In the genomic region with DNA sequence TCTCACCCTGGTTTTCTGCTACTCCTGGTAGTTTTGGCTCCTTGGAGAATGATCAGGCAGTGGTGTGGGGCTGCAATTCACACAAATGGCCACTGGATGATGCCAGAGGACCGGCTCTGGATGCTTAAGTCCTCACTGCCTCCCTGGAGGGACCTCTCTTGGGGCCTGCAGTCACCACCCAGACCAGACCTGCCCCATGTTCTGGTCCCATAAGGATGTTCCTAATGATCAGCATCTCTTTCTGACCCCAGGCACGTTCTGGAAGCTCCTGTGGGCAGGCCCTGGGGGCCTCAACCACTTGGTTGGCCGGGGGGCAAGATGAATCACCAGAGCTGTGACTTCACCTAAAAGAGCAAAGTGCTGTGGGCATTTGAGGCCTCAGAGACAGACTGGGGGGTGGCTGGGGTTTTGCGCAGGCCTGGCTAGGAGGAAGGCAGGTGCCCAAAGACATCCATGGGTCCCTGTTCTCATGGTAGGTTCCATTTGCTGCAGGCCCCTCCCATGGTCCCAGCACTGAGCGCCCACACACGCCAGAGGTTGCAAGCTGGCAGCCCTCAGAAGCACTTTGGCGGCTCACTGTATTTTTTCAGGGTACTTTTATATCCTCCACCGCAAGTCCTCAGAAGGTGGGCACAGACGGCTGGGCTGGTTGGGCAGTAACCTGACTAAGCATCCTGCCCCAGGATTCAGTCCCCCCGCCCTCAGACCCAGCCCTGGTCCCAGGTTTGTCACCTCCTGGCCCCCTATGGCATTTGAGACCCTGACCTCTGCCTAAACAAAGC, we compare ENCODE assay signal across 1 cellular context.
TF ChIP-seq lines count a peak whose summit lies in the region.

No MANE protein-coding gene starts in this region.

TF ChIP-seq in Ishikawa, 13 proteins besides CTCF, POLR2A, EP300 and RAD21 (continued from another document):
- TF ChIP-seq, protein P1, sequence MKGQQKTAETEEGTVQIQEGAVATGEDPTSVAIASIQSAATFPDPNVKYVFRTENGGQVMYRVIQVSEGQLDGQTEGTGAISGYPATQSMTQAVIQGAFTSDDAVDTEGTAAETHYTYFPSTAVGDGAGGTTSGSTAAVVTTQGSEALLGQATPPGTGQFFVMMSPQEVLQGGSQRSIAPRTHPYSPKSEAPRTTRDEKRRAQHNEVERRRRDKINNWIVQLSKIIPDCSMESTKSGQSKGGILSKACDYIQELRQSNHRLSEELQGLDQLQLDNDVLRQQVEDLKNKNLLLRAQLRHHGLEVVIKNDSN (IDR thresholded peaks at IDR 0.05) = no peak
- TF ChIP-seq CREB1 (IDR thresholded peaks at IDR 0.05; ENCODE audit: low read depth) (no peak), FOXM1 (IDR thresholded peaks at IDR 0.05; ENCODE audit: borderline replicate concordance, low read depth) (no peak), ZBTB7A (IDR thresholded peaks at IDR 0.05; ENCODE audit: low read depth) (no peak), YY1 (IDR thresholded peaks at IDR 0.05; ENCODE audit: low read depth) (no peak), TAF1 (IDR thresholded peaks at IDR 0.05; ENCODE audit: low read depth) (no peak)
